29 cellular contexts compared by ENCODE assay signal in genomic region chr5:59765446-59765845, GRCh38.
DNase-seq lines count a peak whose midpoint lies in the region; FAIRE-seq and TF ChIP-seq lines count a peak whose summit lies in the region.
"Had no signal": no experiment of that assay in that cellular context is flagged by ENCODE, and none has a peak within 500 bp of the region (broad histone marks: within the 10 kb centered on the region; RNA-seq: fewer than 3 reads in every experiment).

No MANE protein-coding gene starts in this region.

- WGBS in hepatocyte (ENCODE audit: low lambda C conversion rate, missing lambda C conversion rate), result 72% methylated on average over 2 of the region's 2 CpGs
- 69% methylated on average over 2 of the region's 2 CpGs for WGBS in smooth muscle cell (ENCODE audit: low lambda C conversion rate)

- H3K9ac ChIP-seq in SU-DHL-6 (ENCODE audit: low read length) (no peak overlapping the region), smooth muscle cell (ENCODE audit: low read depth) (peak overlapping the region; percentile 82)

- H3K27ac ChIP-seq in SU-DHL-6 (ENCODE audit: low read depth, low read length) (no peak overlapping the region), hepatocyte (no peak overlapping the region), smooth muscle cell (ENCODE audit: low read depth) (peak overlapping the region; percentile 96)
- H3K27ac ChIP-seq: ascending aorta, C4-2B, left lung, pancreas had no signal

- no peaks in the 10 kb centered on the region for H3K9me3 ChIP-seq in SU-DHL-6 (ENCODE audit: insufficient read depth, low read length)
- no peaks in the 10 kb centered on the region for H3K9me3 ChIP-seq in hepatocyte (ENCODE audit: low read depth)
- H3K9me3 ChIP-seq in smooth muscle cell (replicated peaks; ENCODE audit: low read depth), result no peaks in the 10 kb centered on the region
- H3K9me3 ChIP-seq in Caco-2, result no peaks in the 10 kb centered on the region
- H3K9me3 ChIP-seq: ascending aorta, esophagus muscularis mucosa, left lung, MG63, pancreas had no signal

- H3K9me3 Mint-ChIP-seq in Caco-2 (ENCODE audit: unreplicated experiment), result no peaks in the 10 kb centered on the region
- H3K9me3 Mint-ChIP-seq: activated CD8-positive, alpha-beta T cell treated with anti-CD3 and anti-CD28 coated beads for 36 hours; endodermal cell; natural killer cell; T-helper 1 cell treated with Interleukin-12 subunit alpha and Interleukin-12 subunit beta and Interleukin-4 antibody, amounts not matched to agents 30 μg/mL and 1 μg/mL, for 36 hours had no signal

- no peak for FAIRE-seq in urothelium cell line (lab: Jason Lieb, UNC)
- FAIRE-seq: frontal cortex, K562, pancreas had no signal

- intact Hi-C loops in Caco-2 (cut with micrococcal nuclease; ENCODE audit: unreplicated experiment), result no loop called here

- no TSS peak for BruUV-seq in Caco-2 (replicated peaks; lab: Mats Ljungman, UMichigan)

- H3K36me3 ChIP-seq in SU-DHL-6 (ENCODE audit: low read length), result no peaks in the 10 kb centered on the region
- H3K36me3 ChIP-seq in hepatocyte (replicated peaks; ENCODE audit: insufficient read depth, low read depth), result no peaks in the 10 kb centered on the region
- H3K36me3 ChIP-seq in smooth muscle cell (ENCODE audit: low read depth), result no peaks in the 10 kb centered on the region
- no peaks in the 10 kb centered on the region for H3K36me3 ChIP-seq in Caco-2 (ENCODE audit: control insufficient read depth, insufficient read depth, low read length)
- H3K36me3 ChIP-seq: ascending aorta, esophagus muscularis mucosa, left lung, MG63, pancreas had no signal

- H3F3A ChIP-seq in SU-DHL-6 (ENCODE audit: insufficient read depth) (no peaks in the 10 kb centered on the region), smooth muscle cell (ENCODE audit: low read depth) (peaks cover 12% of the 10 kb centered on the region)

- no peaks in the 10 kb centered on the region for H3K27me3 ChIP-seq in SU-DHL-6 (ENCODE audit: low read length)
- no peaks in the 10 kb centered on the region for H3K27me3 ChIP-seq in hepatocyte
- H3K27me3 ChIP-seq in smooth muscle cell (ENCODE audit: low read depth), result no peaks in the 10 kb centered on the region
- 0 out of 2 replicates have a peak, but pooled peaks cover 4% of the 10 kb centered on the region for H3K27me3 ChIP-seq in Caco-2 (replicated peaks; ENCODE audit: control insufficient read depth, insufficient read depth, low read length)
- H3K27me3 ChIP-seq: ascending aorta, esophagus muscularis mucosa, MG63, pancreas had no signal

- H3K79me2 ChIP-seq in SU-DHL-6 (ENCODE audit: insufficient read depth, low read length), result no peaks in the 10 kb centered on the region
- H3K79me2 ChIP-seq in hepatocyte, result peaks cover 24% of the 10 kb centered on the region
- peaks cover 44% of the 10 kb centered on the region for H3K79me2 ChIP-seq in smooth muscle cell (ENCODE audit: low read depth)

- peaks cover 13% of the 10 kb centered on the region for H3K27me3 Mint-ChIP-seq in Caco-2 (ENCODE audit: insufficient read depth, unreplicated experiment)

- no peak overlapping the region for H2AFZ ChIP-seq in SU-DHL-6 (ENCODE audit: low read depth, low read length, severe bottlenecking)
- no peak overlapping the region for H2AFZ ChIP-seq in hepatocyte
- H2AFZ ChIP-seq in smooth muscle cell (ENCODE audit: low read depth), result no peak overlapping the region

- H3K9me2 ChIP-seq in SU-DHL-6 (replicated peaks; ENCODE audit: insufficient read depth, low read length) (no peaks in the 10 kb centered on the region), hepatocyte (replicated peaks; ENCODE audit: insufficient read depth) (no peaks in the 10 kb centered on the region)

- peak overlapping the region; percentile 54 for H3K4me2 ChIP-seq in SU-DHL-6 (ENCODE audit: low read depth, low read length, poor library complexity, severe bottlenecking)
- peak overlapping the region; percentile 71 for H3K4me2 ChIP-seq in hepatocyte
- H3K4me2 ChIP-seq in smooth muscle cell, result peak overlapping the region; percentile 89

- H3K27ac Mint-ChIP-seq in Caco-2 (ENCODE audit: unreplicated experiment), result no peak overlapping the region
- H3K27ac Mint-ChIP-seq: activated CD8-positive, alpha-beta T cell treated with anti-CD3 and anti-CD28 coated beads for 36 hours; activated naive CD8-positive, alpha-beta T cell; endodermal cell; natural killer cell; T-helper 1 cell treated with Interleukin-12 subunit alpha and Interleukin-12 subunit beta and Interleukin-4 antibody, amounts not matched to agents 30 μg/mL and 1 μg/mL, for 36 hours had no signal

- H4K20me1 ChIP-seq in SU-DHL-6 (ENCODE audit: low read depth, low read length) (no peaks in the 10 kb centered on the region), hepatocyte (ENCODE audit: insufficient read depth, poor library complexity, severe bottlenecking) (no peaks in the 10 kb centered on the region), smooth muscle cell (ENCODE audit: low read depth) (no peaks in the 10 kb centered on the region)

- H3K4me3 Mint-ChIP-seq in Caco-2 (ENCODE audit: unreplicated experiment), result no peak overlapping the region
- H3K4me3 Mint-ChIP-seq: activated CD8-positive, alpha-beta T cell treated with anti-CD3 and anti-CD28 coated beads for 36 hours; activated naive CD8-positive, alpha-beta T cell; endodermal cell; natural killer cell; T-helper 1 cell treated with Interleukin-12 subunit alpha and Interleukin-12 subunit beta and Interleukin-4 antibody, amounts not matched to agents 30 μg/mL and 1 μg/mL, for 36 hours had no signal

- DNase-seq in Daoy (ENCODE audit: low read depth) (peak; percentile 39), hepatocyte (ENCODE audit: low spot score) (no peak), smooth muscle cell (lab: John Stamatoyannopoulos, UW; ENCODE audit: unreplicated experiment) (no peak), Caco-2 (no peak), urothelium cell line (ENCODE audit: low spot score) (no peak), AG08395 (ENCODE audit: low spot score) (no peak)
- no peak for DNase-seq in effector CD4-positive, alpha-beta T cell
- DNase-seq: activated CD8-positive, alpha-beta T cell treated with anti-CD3 and anti-CD28 coated beads for 36 hours; central memory CD4-positive, alpha-beta T cell; endodermal cell; left lung; MG63; natural killer cell; NCI-H2029 treated with DMSO at 0.1 percent for 48 hours; NCI-H226; NCI-H748 treated with DMSO at 0.1 percent for 48 hours; pancreas; right cardiac atrium; stimulated activated CD4-positive, alpha-beta T cell treated with anti-CD3 and anti-CD28 coated beads, Interleukin-12 subunit alpha, Interleukin-12 subunit beta, amount 100 ng/mL, for 4 hours; stimulated activated CD4-positive, alpha-beta T cell treated with anti-CD3 and anti-CD28 coated beads, Interleukin-4, amount 100 ng/mL, for 1 hour; substantia nigra had no signal

- H3K36me3 Mint-ChIP-seq in Caco-2 (ENCODE audit: insufficient read depth, unreplicated experiment), result no peaks in the 10 kb centered on the region
- H3K36me3 Mint-ChIP-seq: activated naive CD8-positive, alpha-beta T cell; natural killer cell had no signal

- TF ChIP-seq CTCF in SU-DHL-6 (IDR thresholded peaks at IDR 0.05; ENCODE audit: insufficient read depth, low read length, poor library complexity, severe bottlenecking) (no peak), hepatocyte (IDR thresholded peaks at IDR 0.05; ENCODE audit: poor library complexity) (no peak), smooth muscle cell (IDR thresholded peaks at IDR 0.05; ENCODE audit: borderline replicate concordance, insufficient read depth, poor library complexity, severe bottlenecking) (no peak), Caco-2 (IDR thresholded peaks at IDR 0.05; ENCODE audit: insufficient read depth in 1 of 2, low read depth in 1 of 2, low read length in 1 of 2, severe bottlenecking in 1 of 2, unreplicated experiment in 1 of 2) (no peak)

- POLR2A ChIA-PET in Caco-2 (lab: Charles Lee), result no interaction called here

- H3K4me1 ChIP-seq in hepatocyte (ENCODE audit: insufficient read depth) (peaks cover 6% of the 10 kb centered on the region), smooth muscle cell (ENCODE audit: low read depth) (peaks cover 11% of the 10 kb centered on the region), Caco-2 (0 out of 2 replicates have a peak, but pooled peaks cover 4% of the 10 kb centered on the region)
- H3K4me1 ChIP-seq: ascending aorta had no signal

- CTCF ChIA-PET in Caco-2 (lab: Charles Lee), result no interaction called here

- H3K4me1 Mint-ChIP-seq in Caco-2 (ENCODE audit: low read depth, unreplicated experiment), result peaks cover 4% of the 10 kb centered on the region

- H3K4me3 ChIP-seq in SU-DHL-6 (ENCODE audit: insufficient read depth, low read length, poor library complexity, severe bottlenecking) (no peak overlapping the region), hepatocyte (no peak overlapping the region), smooth muscle cell (peak overlapping the region; percentile 62), Caco-2 (ENCODE audit: low read depth, low read length) (no peak overlapping the region)
- H3K4me3 ChIP-seq: ascending aorta, K562, left lung, MG63, pancreas had no signal
